Comparison of ENCODE assay signal across 25 cellular contexts in the genomic region with DNA sequence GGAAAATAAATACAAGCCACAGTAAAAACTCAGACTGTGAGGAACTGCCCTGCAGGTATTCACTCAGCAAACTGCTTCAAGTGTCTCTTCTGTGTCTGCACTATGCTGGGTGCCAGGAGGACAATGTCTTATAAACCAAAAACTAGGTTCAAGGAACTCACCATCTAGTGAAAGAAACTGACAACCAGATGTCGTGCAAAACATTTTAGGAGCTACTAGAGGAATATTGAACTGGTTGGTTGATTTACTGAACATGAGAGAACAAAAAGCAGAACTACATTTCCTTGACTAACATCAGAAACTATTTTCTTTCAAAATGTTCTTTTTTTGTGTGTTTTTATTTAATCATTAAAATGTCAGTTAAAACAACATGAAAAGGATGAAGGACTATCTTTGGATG. TPM values are rescaled to one million over a fixed set of nuclear protein-coding genes. Genes with fewer than 3 reads are reported as not detected.
DNase-seq lines count a peak whose midpoint lies in the region; ATAC-seq, FAIRE-seq and TF ChIP-seq lines count a peak whose summit lies in the region.
"Had no signal": no experiment of that assay in that cellular context is flagged by ENCODE, and none has a peak within 500 bp of the region (broad histone marks: within the 10 kb centered on the region; RNA-seq: fewer than 3 reads in every experiment).

No MANE protein-coding gene starts in this region.

- no peaks in the 10 kb centered on the region for H3K79me2 ChIP-seq in trophoblast cell (ENCODE audit: control insufficient read depth, insufficient read depth, low read length, poor library complexity)

- H3K9me3 ChIP-seq in adipocyte (ENCODE audit: control insufficient read depth, low read length) (no peaks in the 10 kb centered on the region), trophoblast cell (ENCODE audit: insufficient read depth, low read depth, low read length) (no peaks in the 10 kb centered on the region)
- H3K9me3 ChIP-seq: adrenal gland, spleen, thyroid gland had no signal

- H2BK12ac ChIP-seq in trophoblast cell (ENCODE audit: low read length) = no peak overlapping the region

- no peak overlapping the region for H2BK5ac ChIP-seq in trophoblast cell (ENCODE audit: low read depth, low read length, poor library complexity)

- peaks cover 73% of the 10 kb centered on the region for H3K4me1 Mint-ChIP-seq in osteocyte (ENCODE audit: unreplicated experiment)

- no peak for DNase-seq in GM12891 (ENCODE audit: insufficient read length, low spot score)
- DNase-seq in M059J (ENCODE audit: low read depth) = peak; percentile 65
- no peak for DNase-seq in adipocyte (ENCODE audit: low read depth)
- no peak for DNase-seq in osteocyte (ENCODE audit: extremely low spot score, unreplicated experiment)
- no peak for DNase-seq in HCEC 1CT
- no peak for DNase-seq in trophoblast cell
- no peak for DNase-seq in NCI-H748 (lab: John Stamatoyannopoulos, UW; ENCODE audit: unreplicated experiment)
- DNase-seq: activated CD4-positive, alpha-beta memory T cell treated with anti-CD3 and anti-CD28 coated beads for 36 hours; activated gamma-delta T cell; activated T-cell treated with anti-CD3 and anti-CD28 coated beads for 4 hours; CD8-positive, alpha-beta T cell; kidney; NCI-H187; NCI-H774; spleen; stimulated activated CD4-positive, alpha-beta T cell treated with anti-CD3 and anti-CD28 coated beads, Interleukin-4, amount 100 ng/mL, for 1 hour; stimulated activated naive CD8-positive, alpha-beta T cell treated with anti-CD3 and anti-CD28 coated beads, Interleukin-15, Interleukin-2, amounts not matched to agents 100 U/mL and 50 U/mL, for 24 hours had no signal

- H3K4me3 ChIP-seq in adipocyte (ENCODE audit: low read length) (peak overlapping the region; percentile 34), trophoblast cell (ENCODE audit: low read depth, low read length) (no peak overlapping the region)
- H3K4me3 ChIP-seq: adrenal gland, coronary artery, spleen, thyroid gland had no signal

- H3K27me3 ChIP-seq in adipocyte (replicated peaks; ENCODE audit: control insufficient read depth, insufficient read depth, low read length) (no peaks in the 10 kb centered on the region), trophoblast cell (ENCODE audit: insufficient read depth, low read length) (no peaks in the 10 kb centered on the region)
- H3K27me3 ChIP-seq: adrenal gland, spleen, thyroid gland had no signal

- ATAC-seq in HG03469 (IDR thresholded peaks at IDR 0.05; ENCODE audit: unreplicated experiment) = no peak
- ATAC-seq: CD8-positive, alpha-beta T cell; stimulated activated naive CD8-positive, alpha-beta T cell treated with anti-CD3 and anti-CD28 coated beads, Interleukin-15, Interleukin-2, amounts not matched to agents 100 U/mL and 50 U/mL, for 24 hours had no signal

- TF ChIP-seq CTCF in osteocyte (IDR thresholded peaks at IDR 0.05) = no peak

- no peak overlapping the region for H2AFZ ChIP-seq in trophoblast cell (ENCODE audit: insufficient read depth, low read length, poor library complexity)

- no CpG with 5 or more reads among the region's 1 CpG for WGBS in trophoblast cell (ENCODE audit: extremely low coverage, insufficient coverage, insufficient read length)

- H3K18ac ChIP-seq in trophoblast cell (ENCODE audit: low read length) = no peak overlapping the region

- H4K12ac ChIP-seq in trophoblast cell (ENCODE audit: low read depth, low read length) = no peak overlapping the region

- no peak overlapping the region for H2AK5ac ChIP-seq in trophoblast cell (ENCODE audit: low read length)

- no peak overlapping the region for H4K91ac ChIP-seq in trophoblast cell (ENCODE audit: low read depth, low read length)

- H3K9ac ChIP-seq in adipocyte (ENCODE audit: low read length) (peak overlapping the region; percentile 44), trophoblast cell (ENCODE audit: low read length) (no peak overlapping the region)

- peak; percentile 66 for FAIRE-seq in GM12891 (lab: Jason Lieb, UNC)
- FAIRE-seq: bronchial epithelial cell, kidney, RCC 7860 had no signal

- no peak overlapping the region for H4K8ac ChIP-seq in trophoblast cell (ENCODE audit: low read depth, low read length)

- H3K36me3 ChIP-seq in adipocyte (ENCODE audit: control insufficient read depth, insufficient read depth, low read length, severe bottlenecking) (no peaks in the 10 kb centered on the region), trophoblast cell (ENCODE audit: control insufficient read depth in 1 of 2, insufficient read depth in 2 of 2, low read length in 2 of 2) (no peaks in the 10 kb centered on the region)
- H3K36me3 ChIP-seq: adrenal gland, spleen, thyroid gland had no signal

- no peak overlapping the region for H2BK120ac ChIP-seq in trophoblast cell (ENCODE audit: insufficient read depth, low read length, poor library complexity)

- no peak for TF ChIP-seq POLR2A in GM12891 (IDR thresholded peaks at IDR 0.05; ENCODE audit: low read depth, low read length)

- H3K4ac ChIP-seq in trophoblast cell (ENCODE audit: low read depth, low read length) = no peak overlapping the region

- H3K9me3 Mint-ChIP-seq in osteocyte (ENCODE audit: unreplicated experiment) = peaks cover under 1% of the 10 kb centered on the region
- H3K9me3 Mint-ChIP-seq: activated CD4-positive, alpha-beta memory T cell treated with anti-CD3 and anti-CD28 coated beads for 36 hours; CD8-positive, alpha-beta T cell had no signal

- H3K36me3 Mint-ChIP-seq in osteocyte (ENCODE audit: unreplicated experiment) = no peaks in the 10 kb centered on the region
- H3K36me3 Mint-ChIP-seq: activated CD4-positive, alpha-beta memory T cell treated with anti-CD3 and anti-CD28 coated beads for 36 hours; CD8-positive, alpha-beta T cell had no signal

- H3K27ac Mint-ChIP-seq in osteocyte (ENCODE audit: unreplicated experiment) = peak overlapping the region; percentile 51
- H3K27ac Mint-ChIP-seq: activated CD4-positive, alpha-beta memory T cell treated with anti-CD3 and anti-CD28 coated beads for 36 hours; CD8-positive, alpha-beta T cell had no signal

- no peak overlapping the region for H3K14ac ChIP-seq in trophoblast cell (ENCODE audit: low read length)

- H3K4me1 ChIP-seq in adipocyte (ENCODE audit: control insufficient read depth, insufficient read depth, low read length) (peaks cover 44% of the 10 kb centered on the region), trophoblast cell (ENCODE audit: control insufficient read depth in 1 of 2, insufficient read depth in 2 of 2, low read length in 2 of 2) (peaks cover 0 to 3% of the 10 kb centered on the region in 2 experiments)

- H3K79me1 ChIP-seq in trophoblast cell (ENCODE audit: low read length) = no peaks in the 10 kb centered on the region

- H3K4me3 Mint-ChIP-seq in osteocyte (ENCODE audit: unreplicated experiment) = no peak overlapping the region
- H3K4me3 Mint-ChIP-seq: activated CD4-positive, alpha-beta memory T cell treated with anti-CD3 and anti-CD28 coated beads for 36 hours; CD8-positive, alpha-beta T cell had no signal

- H3K4me2 ChIP-seq in trophoblast cell (ENCODE audit: low read length) = no peak overlapping the region

- no peak overlapping the region for H3K23ac ChIP-seq in trophoblast cell (ENCODE audit: low read length)

- H3K27me3 Mint-ChIP-seq in osteocyte (ENCODE audit: unreplicated experiment) = no peaks in the 10 kb centered on the region

- no peak overlapping the region for H3K27ac ChIP-seq in trophoblast cell (ENCODE audit: low read depth, low read length)

TF ChIP-seq in GM12891, 5 proteins besides CTCF, POLR2A, EP300 and RAD21:
- TF ChIP-seq PAX5 (IDR thresholded peaks at IDR 0.05; ENCODE audit: insufficient read depth, low read length, severe bottlenecking) (no peak), POU2F2 (IDR thresholded peaks at IDR 0.05; ENCODE audit: low read depth, low read length) (no peak), TAF1 (IDR thresholded peaks at IDR 0.05; ENCODE audit: low read depth, low read length) (no peak), SPI1 (IDR thresholded peaks at IDR 0.05; ENCODE audit: low read depth, low read length) (no peak; the same call in 1 of the 2 replicates), POLR2AphosphoS5 (IDR thresholded peaks at IDR 0.05; ENCODE audit: low read depth, low read length) (no peak)

RNA-seq across cellular contexts. Expression of gene ZNF366, which starts 35.2 kb away (rescaled TPM):
- 0.22 TPM for polyA plus RNA-seq in GM12891 (2012; ENCODE audit: low read depth, missing spikeins)
- total RNA-seq in M059J (2014; rRNA removed; shearing (Covaris generic)) = 0.96 and 1.4 TPM in 2 replicates
- not detected in 2 replicates for total RNA-seq in osteocyte
- 0.53 and 0.68 TPM in 2 replicates for polyA plus RNA-seq in trophoblast cell (2013)
- total RNA-seq: activated CD4-positive, alpha-beta memory T cell treated with anti-CD3 and anti-CD28 coated beads for 36 hours; bronchial epithelial cell; CD8-positive, alpha-beta T cell; fibroblast of lung; T-helper 2 cell treated with Interferon-gamma antibody and Interleukin-4, amounts not matched to agents 100 ng/mL and 5 ng/mL, for 36 hours had no signal
- polyA plus RNA-seq: fibroblast of lung had no signal
